In genomic region chr3:11718582-11719405, GRCh38 we compare ENCODE assay signal across 8 cellular contexts.
DNase-seq lines count a peak whose midpoint lies in the region; ATAC-seq and TF ChIP-seq lines count a peak whose summit lies in the region.

No MANE protein-coding gene starts in this region.

- H3K9me3 Mint-ChIP-seq in T-helper 1 cell treated with Interleukin-12 subunit alpha and Interleukin-12 subunit beta and Interleukin-4 antibody, amounts not matched to agents 30 μg/mL and 1 μg/mL, for 36 hours = no peaks in the 10 kb centered on the region
- H3K9me3 Mint-ChIP-seq in MCF 10A (ENCODE audit: unreplicated experiment) = no peaks in the 10 kb centered on the region

- H3K9me3 ChIP-seq in iPS-20b (ENCODE audit: insufficient read depth, low read depth, low read length) (no peaks in the 10 kb centered on the region), skeletal muscle tissue (ENCODE audit: control insufficient read depth in 3 of 3, low read length in 3 of 3) (no peaks in the 10 kb centered on the region)

- POLR2A ChIA-PET in MCF 10A (lab: Yijun Ruan, JAX) = interaction anchor here (0.6 to 4.5 kb wide), 29 partner anchors 11 to 479 kb away, joined by 3 to 72 read pairs (median 4); partner anchors contain the start of genes ATG7, TAMM41 and VGLL4

- CTCF ChIA-PET in MCF 10A (lab: Yijun Ruan, JAX) = no interaction called here

- no peaks in the 10 kb centered on the region for H3K36me3 ChIP-seq in iPS-20b (ENCODE audit: insufficient read depth, low read depth, low read length)
- H3K36me3 ChIP-seq in skeletal muscle tissue (ENCODE audit: control insufficient read depth in 3 of 3, insufficient read depth in 3 of 3, low read length in 3 of 3) = no peaks in the 10 kb centered on the region

- BruUV-seq in MCF 10A (replicated peaks; lab: Mats Ljungman, UMichigan) = no TSS peak

- no peaks in the 10 kb centered on the region for H3K36me3 Mint-ChIP-seq in T-helper 1 cell treated with Interleukin-12 subunit alpha and Interleukin-12 subunit beta and Interleukin-4 antibody, amounts not matched to agents 30 μg/mL and 1 μg/mL, for 36 hours (ENCODE audit: low read depth)
- H3K36me3 Mint-ChIP-seq in MCF 10A (ENCODE audit: insufficient read depth, unreplicated experiment) = peaks cover 4% of the 10 kb centered on the region

- peak; percentile 35 for DNase-seq in COLO829 (ENCODE audit: low spot score)
- DNase-seq in MCF 10A (ENCODE audit: unreplicated experiment) = peak; percentile 60
- no peak for DNase-seq in NCI-H1436 (lab: John Stamatoyannopoulos, UW)

- peak overlapping the region; percentile 77 for H3K27ac Mint-ChIP-seq in T-helper 1 cell treated with Interleukin-12 subunit alpha and Interleukin-12 subunit beta and Interleukin-4 antibody, amounts not matched to agents 30 μg/mL and 1 μg/mL, for 36 hours
- H3K27ac Mint-ChIP-seq in MCF 10A (ENCODE audit: low read depth, unreplicated experiment) = peak overlapping the region; percentile 85

- peaks cover 19% of the 10 kb centered on the region for H3K4me1 Mint-ChIP-seq in T-helper 1 cell treated with Interleukin-12 subunit alpha and Interleukin-12 subunit beta and Interleukin-4 antibody, amounts not matched to agents 30 μg/mL and 1 μg/mL, for 36 hours (ENCODE audit: low read depth)
- peaks cover 12% of the 10 kb centered on the region for H3K4me1 Mint-ChIP-seq in MCF 10A (ENCODE audit: insufficient read depth, unreplicated experiment)

- H3K27ac ChIP-seq in iPS-20b (ENCODE audit: low read length) = no peak overlapping the region
- peak overlapping the region; percentile 55 for H3K27ac ChIP-seq in skeletal muscle tissue (ENCODE audit: low read depth, low read length)

- peaks cover 35% of the 10 kb centered on the region for H3K27me3 ChIP-seq in iPS-20b (ENCODE audit: insufficient read depth, low read length)
- peaks cover 0 to 4% (median 2%) of the 10 kb centered on the region in 3 donors for H3K27me3 ChIP-seq in skeletal muscle tissue (ENCODE audit: control insufficient read depth in 3 of 3, insufficient read depth in 3 of 3, low read length in 3 of 3)

- peak overlapping the region; percentile 90 for H3K4me3 Mint-ChIP-seq in T-helper 1 cell treated with Interleukin-12 subunit alpha and Interleukin-12 subunit beta and Interleukin-4 antibody, amounts not matched to agents 30 μg/mL and 1 μg/mL, for 36 hours
- H3K4me3 Mint-ChIP-seq in MCF 10A (ENCODE audit: unreplicated experiment) = peak overlapping the region; percentile 98

- H3K4me1 ChIP-seq in iPS-20b (ENCODE audit: insufficient read depth, low read length) (peaks cover 20% of the 10 kb centered on the region), skeletal muscle tissue (ENCODE audit: control insufficient read depth in 3 of 3, insufficient read depth in 3 of 3, low read length in 3 of 3) (peaks cover 5 to 13% (median 7%) of the 10 kb centered on the region in 3 donors)

- intact Hi-C loops in MCF 10A (cut with micrococcal nuclease) = loop anchor here (2.0 to 5.0 kb wide), 3 partner anchors 52 to 150 kb away; no protein-coding TSS in a partner anchor

- H3K4me3 ChIP-seq in iPS-20b (ENCODE audit: low read length) (peak overlapping the region; percentile 84), skeletal muscle tissue (ENCODE audit: low read length in 3 of 3) (peak overlapping the region; percentile 66 to 93 (median 77))

- peaks cover 35% of the 10 kb centered on the region for H3K27me3 Mint-ChIP-seq in T-helper 1 cell treated with Interleukin-12 subunit alpha and Interleukin-12 subunit beta and Interleukin-4 antibody, amounts not matched to agents 30 μg/mL and 1 μg/mL, for 36 hours (ENCODE audit: low read depth)
- H3K27me3 Mint-ChIP-seq in MCF 10A (ENCODE audit: insufficient read depth, unreplicated experiment) = no peaks in the 10 kb centered on the region

- no peak for TF ChIP-seq CTCF in MCF 10A (IDR thresholded peaks at IDR 0.05; ENCODE audit: unreplicated experiment)

- peak overlapping the region; percentile 52; the same call in 1 of the 2 replicates for H3K9ac ChIP-seq in iPS-20b (ENCODE audit: low read depth, low read length)
- H3K9ac ChIP-seq in skeletal muscle tissue (ENCODE audit: low read depth in 1 of 3, low read length in 3 of 3) = peak overlapping the region; percentile 55 to 81 (median 78)

- ATAC-seq in GM19455 (IDR thresholded peaks at IDR 0.05; ENCODE audit: unreplicated experiment) = peak; percentile 19
- ATAC-seq in HG03565 (IDR thresholded peaks at IDR 0.05; ENCODE audit: unreplicated experiment) = peak; percentile 18
